Comparison of ENCODE assay signal across 1 cellular context in the genomic region with DNA sequence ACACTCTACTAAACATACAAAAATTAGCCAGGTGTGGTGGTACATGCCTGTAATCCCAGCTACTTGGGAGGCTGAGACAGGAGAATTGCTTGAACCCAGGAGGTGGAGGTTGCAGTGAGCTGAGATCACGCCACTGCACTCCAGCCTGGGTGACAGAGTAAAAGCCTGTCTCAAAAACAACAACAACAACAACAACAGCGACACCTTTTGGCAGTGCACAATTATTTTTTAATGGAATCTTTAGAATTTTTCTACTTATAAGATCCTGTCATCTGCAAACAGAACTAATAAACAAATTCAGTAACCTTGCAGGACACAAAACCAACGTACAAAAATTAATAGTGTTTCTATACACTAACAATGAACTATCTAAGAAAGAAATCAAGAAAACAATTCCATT.
TF ChIP-seq lines count a peak whose summit lies in the region.

No MANE protein-coding gene starts in this region.

TF ChIP-seq in GM12878, 131 proteins besides CTCF, POLR2A, EP300 and RAD21:
- TF ChIP-seq SMC3 (IDR thresholded peaks at IDR 0.05; ENCODE audit: borderline replicate concordance, low read length): peak; percentile 24; the same call in 1 of the 2 replicates
TF ChIP-seq in GM12878: peak in this region for 1; not testable (repeated sequence) for 130.
